In genomic region chr17:68612228-68612922, GRCh38 we compare ENCODE assay signal across 1 cellular context.
TF ChIP-seq lines count a peak whose summit lies in the region.

No MANE protein-coding gene starts in this region.

TF ChIP-seq in HepG2, 621 proteins besides CTCF, POLR2A, EP300 and RAD21 (continued from another document):
- TF ChIP-seq AHDC1 (CRISPR knock-in tag; IDR thresholded peaks at IDR 0.05; ENCODE audit: borderline replicate concordance): 0 out of 2 replicates have a peak, but pooled peaks have one; percentile 24
- 0 out of 2 replicates have a peak, but pooled peaks have one; percentile 5 for TF ChIP-seq MIER3 (CRISPR knock-in tag; IDR thresholded peaks at IDR 0.05; ENCODE audit: borderline replicate concordance)
- TF ChIP-seq DMAP1 (CRISPR knock-in tag; IDR thresholded peaks at IDR 0.05): no peak
- TF ChIP-seq POLR2G (IDR thresholded peaks at IDR 0.05; ENCODE audit: low read depth, low read length): no peak
- 0 out of 2 replicates have a peak, but pooled peaks have one; percentile 29 for TF ChIP-seq ZNF280D (CRISPR knock-in tag; IDR thresholded peaks at IDR 0.05)
- peak; percentile 92 for TF ChIP-seq ATF7 (IDR thresholded peaks at IDR 0.05)
- no peak for TF ChIP-seq ATF7 (CRISPR knock-in tag; IDR thresholded peaks at IDR 0.05)
- peak; percentile 29; the same call in 1 of the 2 replicates for TF ChIP-seq PPARG (CRISPR knock-in tag; conservative IDR thresholded peaks at IDR 0.05)
